ENCODE assay signal across 9 cellular contexts in the genomic region with DNA sequence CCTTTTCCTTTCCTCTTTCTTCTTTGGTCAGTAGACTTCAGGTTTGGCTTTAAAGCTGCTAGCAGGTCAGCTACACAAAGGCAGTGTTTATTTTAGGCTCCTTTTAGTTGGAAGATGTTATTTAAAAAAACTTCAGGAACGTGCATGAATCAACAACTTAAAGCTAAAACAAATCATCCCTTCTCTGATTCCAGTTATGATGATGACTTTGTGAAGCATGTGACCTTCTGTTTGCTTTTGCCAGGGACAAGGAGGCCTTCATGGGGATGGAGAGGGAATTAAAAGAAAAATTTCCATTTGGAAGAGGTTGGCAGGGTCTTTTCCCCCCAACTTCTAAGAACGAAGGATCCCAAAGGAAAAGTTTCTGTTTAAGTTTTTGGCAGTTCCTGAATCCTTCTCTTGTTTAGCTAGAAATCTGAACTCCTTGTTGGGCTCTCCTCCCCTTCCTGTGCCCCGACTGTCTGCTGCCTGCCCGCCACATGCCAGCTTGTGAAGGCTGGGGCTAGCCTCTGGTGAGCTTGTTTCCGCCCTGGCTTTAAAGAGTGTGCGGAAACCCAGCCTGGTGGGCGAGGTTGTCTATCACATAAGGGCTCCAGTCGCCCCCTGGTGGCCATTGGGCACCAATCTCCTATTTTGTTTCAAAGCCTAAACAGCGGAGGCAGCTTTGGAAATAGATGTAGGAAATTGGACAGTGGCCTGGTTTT. TPM values are rescaled to one million over a fixed set of nuclear protein-coding genes. Genes with fewer than 3 reads are reported as not detected.
DNase-seq lines count a peak whose midpoint lies in the region; ATAC-seq, FAIRE-seq and TF ChIP-seq lines count a peak whose summit lies in the region.
"Had no signal": no experiment of that assay in that cellular context is flagged by ENCODE, and none has a peak within 500 bp of the region (broad histone marks: within the 10 kb centered on the region; RNA-seq: fewer than 3 reads in every experiment).

No MANE protein-coding gene starts in this region.

- H3K9ac ChIP-seq in HCT116 (ENCODE audit: low read length) (no peak overlapping the region), HepG2 (ENCODE audit: insufficient read depth, low read depth, low read length) (peak overlapping the region; percentile 44)

- H3K27me3 ChIP-seq in HCT116 (ENCODE audit: insufficient read depth, low read length) (no peaks in the 10 kb centered on the region), HepG2 (ENCODE audit: control insufficient read depth in 1 of 2, insufficient read depth in 2 of 2, low read length in 2 of 2) (no peaks in the 10 kb centered on the region)

- TF ChIP-seq EP300 in HepG2 (IDR thresholded peaks at IDR 0.05; ENCODE audit: low read depth in 2 of 2, low read length in 2 of 2): no peak
- TF ChIP-seq EP300 in HepG2 (CRISPR knock-in tag; IDR thresholded peaks at IDR 0.05; ENCODE audit: borderline replicate concordance): peak; percentile 4; the same call in 1 of the 2 replicates

- TF ChIP-seq CTCF in HCT116 (IDR thresholded peaks at IDR 0.05 in 2 of 3, conservative IDR thresholded peaks at IDR 0.05 in 1 of 3; ENCODE audit: borderline replicate concordance in 1 of 3, insufficient read depth in 1 of 3, low read depth in 2 of 3, low read length in 2 of 3) (peak; percentile 82 to 87 (median 82); a peak in 5 of 6 replicates), choroid plexus epithelial cell (conservative IDR thresholded peaks at IDR 0.05; ENCODE audit: low read depth, low read length) (peak; percentile 92), HepG2 (CRISPR knock-in tag; IDR thresholded peaks at IDR 0.05) (peak; percentile 90)

- peaks cover 65% of the 10 kb centered on the region for H3K36me3 Mint-ChIP-seq in activated CD4-positive, alpha-beta T cell treated with anti-CD3 and anti-CD28 coated beads, Interleukin-2, amount 10 ng/mL, durations not matched to agents 24 days and 14 days (ENCODE audit: low read depth)

- DNase-seq in COLO668 (lab: John Stamatoyannopoulos, UW; ENCODE audit: unreplicated experiment): peak; percentile 90
- no peak for DNase-seq in HCT116 (ENCODE audit: low read depth, low spot score)
- DNase-seq in NCI-H510A (lab: John Stamatoyannopoulos, UW): peak; percentile 80
- peak; percentile 96 for DNase-seq in activated CD4-positive, alpha-beta T cell treated with anti-CD3 and anti-CD28 coated beads, Interleukin-2, amount 10 ng/mL, durations not matched to agents 24 days and 14 days
- DNase-seq in choroid plexus epithelial cell (ENCODE audit: low read depth): peak; percentile 88
- DNase-seq in HepG2 (ENCODE audit: low spot score): peak; percentile 88
- peak; percentile 85 to 93 (median 90) for DNase-seq in stimulated activated CD4-positive, alpha-beta T cell treated with anti-CD3 and anti-CD28 coated beads, TNF-alpha, amount 100 ng/mL, for 24 hours (ENCODE audit: low read depth in 3 of 3)
- no peak for DNase-seq in mesenteric fat pad (ENCODE audit: low spot score)

- H3K27me3 Mint-ChIP-seq in activated CD4-positive, alpha-beta T cell treated with anti-CD3 and anti-CD28 coated beads, Interleukin-2, amount 10 ng/mL, durations not matched to agents 24 days and 14 days: no peaks in the 10 kb centered on the region

- H3K4me2 ChIP-seq in HCT116 (ENCODE audit: low read length) (no peak overlapping the region), HepG2 (ENCODE audit: low read depth, low read length) (peak overlapping the region; percentile 66)

- in situ Hi-C loops in HepG2 (cut with HindIII; ENCODE audit: extremely low pct_ligation_motif_present, low pct_unique_long_range_greater_than_20kb): loop anchor here (5.0 kb wide), 1 partner anchor 152 kb away; no protein-coding TSS in a partner anchor

- no peak for TF ChIP-seq POLR2A in HCT116 (IDR thresholded peaks at IDR 0.05; ENCODE audit: borderline replicate concordance, extremely low read depth, insufficient read depth, insufficient read length)
- TF ChIP-seq POLR2A in HepG2 (IDR thresholded peaks at IDR 0.05; ENCODE audit: insufficient read depth in 1 of 2, low read depth in 2 of 2, low read length in 2 of 2): no peak

- TF ChIP-seq RAD21 in HCT116 (IDR thresholded peaks at IDR 0.05; ENCODE audit: low read depth) (peak; percentile 84), HepG2 (CRISPR knock-in tag; IDR thresholded peaks at IDR 0.05) (peak; percentile 85)

- POLR2A ChIA-PET in HCT116 (lab: Charles Lee): interaction anchor here (1.1 kb wide), 1 partner anchor 135 kb away, joined by 5 read pairs; no protein-coding TSS in a partner anchor
- POLR2A ChIA-PET in HepG2 (lab: Yijun Ruan, JAX): interaction anchor here (0.8 to 3.8 kb wide), 26 partner anchors 9 to 636 kb away, joined by 3 to 126 read pairs (median 4); a partner anchor contains a TSS

- H4K20me1 ChIP-seq in HCT116 (ENCODE audit: insufficient read depth): no peaks in the 10 kb centered on the region
- H4K20me1 ChIP-seq in HepG2 (ENCODE audit: insufficient read depth, low read length): no peaks in the 10 kb centered on the region

- H3K4me1 ChIP-seq in HCT116 (ENCODE audit: control insufficient read depth in 1 of 2, insufficient read depth in 2 of 2, low read length in 2 of 2): peaks cover 0 to 4% of the 10 kb centered on the region in 2 experiments; a peak in 1 of 4 replicates
- peaks cover 36% of the 10 kb centered on the region for H3K4me1 ChIP-seq in HepG2 (ENCODE audit: insufficient read depth, low read length)

- H3K79me2 ChIP-seq in HCT116 (ENCODE audit: insufficient read depth, low read length) (no peaks in the 10 kb centered on the region), HepG2 (ENCODE audit: insufficient read depth, low read length) (no peaks in the 10 kb centered on the region)

- RAD21 ChIA-PET in HCT116 (lab: Charles Lee; ENCODE audit: low non-redundant PET in 1 of 2, low total read pairs in 2 of 2, uncharacterized antibody in 2 of 2, unreplicated experiment in 2 of 2): interaction anchor here (0.6 to 1.3 kb wide), 4 partner anchors 9 to 63 kb away, joined by 3 to 5 read pairs (median 4); no protein-coding TSS in a partner anchor

- H2AFZ ChIP-seq in HCT116 (ENCODE audit: low read depth, low read length, poor library complexity, severe bottlenecking) (no peak overlapping the region), HepG2 (ENCODE audit: low read length) (peak overlapping the region; percentile 31)

- H3K27ac ChIP-seq in HCT116 (ENCODE audit: low read depth, low read length): no peak overlapping the region
- peak overlapping the region; percentile 81 for H3K27ac ChIP-seq in HepG2 (ENCODE audit: extremely low read length, insufficient read depth, low read length)

- H3K4me3 Mint-ChIP-seq in activated CD4-positive, alpha-beta T cell treated with anti-CD3 and anti-CD28 coated beads, Interleukin-2, amount 10 ng/mL, durations not matched to agents 24 days and 14 days: peak overlapping the region; percentile 33

- CTCF ChIA-PET in HCT116 (lab: Charles Lee): interaction anchor here (0.6 to 3.1 kb wide), 16 partner anchors 8 to 982 kb away, joined by 3 to 32 read pairs (median 5); a partner anchor contains a TSS
- CTCF ChIA-PET in HepG2 (lab: Yijun Ruan, JAX; ENCODE audit: low intra/inter-chr PET ratio, low total read pairs): interaction anchor here (0.8 to 5.0 kb wide), 7 partner anchors 10 to 149 kb away, joined by 3 to 100 read pairs (median 3); a partner anchor contains a TSS

- no peaks in the 10 kb centered on the region for H3K9me2 ChIP-seq in HCT116 (ENCODE audit: insufficient read depth)

- ATAC-seq in HCT116 (peak; percentile 92), HepG2 (peak; percentile 87)

- no peak overlapping the region for H3K4me3 ChIP-seq in HCT116 (replicated peaks in 1 of 2; ENCODE audit: low read depth in 1 of 2, low read length in 2 of 2)
- no peak overlapping the region for H3K4me3 ChIP-seq in choroid plexus epithelial cell (ENCODE audit: low read depth, low read length)
- peak overlapping the region in 2 of 3 experiments; percentile 17 to 25; a peak in 2 of 6 replicates for H3K4me3 ChIP-seq in HepG2 (replicated peaks in 1 of 3; ENCODE audit: insufficient read depth in 1 of 3, low read depth in 2 of 3, low read length in 3 of 3)

- 10% methylated on average over 8 of the region's 9 CpGs for WGBS in HepG2 (ENCODE audit: low lambda C conversion rate)

- peak overlapping the region; percentile 82 for H3K27ac Mint-ChIP-seq in activated CD4-positive, alpha-beta T cell treated with anti-CD3 and anti-CD28 coated beads, Interleukin-2, amount 10 ng/mL, durations not matched to agents 24 days and 14 days

- H3K9me3 ChIP-seq in HCT116 (ENCODE audit: control insufficient read depth in 1 of 2, insufficient read depth in 1 of 2, low read depth in 1 of 2, low read length in 2 of 2): no peaks in the 10 kb centered on the region
- no peaks in the 10 kb centered on the region for H3K9me3 ChIP-seq in HepG2 (ENCODE audit: low read length)

- peak; percentile 75 for FAIRE-seq in HepG2 (lab: Jason Lieb, UNC)

- H3K4me1 Mint-ChIP-seq in activated CD4-positive, alpha-beta T cell treated with anti-CD3 and anti-CD28 coated beads, Interleukin-2, amount 10 ng/mL, durations not matched to agents 24 days and 14 days: peaks cover 63% of the 10 kb centered on the region

- no peaks in the 10 kb centered on the region for H3K9me3 Mint-ChIP-seq in activated CD4-positive, alpha-beta T cell treated with anti-CD3 and anti-CD28 coated beads, Interleukin-2, amount 10 ng/mL, durations not matched to agents 24 days and 14 days

- BruUV-seq in HCT116 (replicated peaks; lab: Mats Ljungman, UMichigan) (no TSS peak), HepG2 (replicated peaks; lab: Mats Ljungman, UMichigan) (TSS peak; percentile 95)

- intact Hi-C loops in HCT116 (cut with micrococcal nuclease): loop anchor here (5.0 kb wide), 1 partner anchor 147 kb away; no protein-coding TSS in a partner anchor
- intact Hi-C loops in activated CD4-positive, alpha-beta T cell treated with anti-CD3 and anti-CD28 coated beads, Interleukin-2, amount 10 ng/mL, durations not matched to agents 24 days and 14 days (cut with micrococcal nuclease): loop anchor here (1.0 to 2.0 kb wide), 3 partner anchors 8 to 148 kb away; a partner anchor contains a TSS
- intact Hi-C loops in HepG2 (cut with micrococcal nuclease; ENCODE audit: unreplicated experiment): loop anchor here (1.0 to 10.0 kb wide), 4 partner anchors 8 to 140 kb away; a partner anchor contains a TSS

- H3K36me3 ChIP-seq in HCT116 (ENCODE audit: control insufficient read depth in 1 of 2, insufficient read depth in 2 of 2, low read length in 2 of 2) (peaks cover 4 to 18% of the 10 kb centered on the region in 2 experiments; a peak in 2 of 4 replicates), HepG2 (replicated peaks in 1 of 2; ENCODE audit: control insufficient read depth in 1 of 2, insufficient read depth in 2 of 2, low read length in 2 of 2) (peaks cover 8 to 39% of the 10 kb centered on the region in 2 experiments)

RNA-seq across cellular contexts. Expression of a gene that starts 9.5 kb away (rescaled TPM):
- total RNA-seq in HCT116 (2021; ENCODE audit: unreplicated experiment) (22.1 TPM), HepG2 (2016; rRNA removed; fragmentation: Illumina TruSeq; extraction: Trizol) (31.3 and 39.3 TPM in 2 replicates), mesenteric fat pad (38.7 TPM)
- 12.6 and 12.7 TPM in 2 replicates for polyA plus RNA-seq in HCT116 (2012)
- 49.4 and 49.6 TPM in 2 replicates for total RNA-seq in activated CD4-positive, alpha-beta T cell treated with anti-CD3 and anti-CD28 coated beads, Interleukin-2, amount 10 ng/mL, durations not matched to agents 24 days and 14 days
- total RNA-seq in HepG2 (2016; cell fraction: cytosol; rRNA removed; fragmentation: Illumina TruSeq; extraction: Trizol; ENCODE audit: low read depth): 9.3 and 9.4 TPM in 2 replicates
- 28.1 and 34.6 TPM in 2 replicates for total RNA-seq in HepG2 (2016; cell fraction: insoluble cytoplasmic fraction; rRNA removed; fragmentation: Illumina TruSeq; extraction: Trizol)
- 28.0 and 30.5 TPM in 2 replicates for total RNA-seq in HepG2 (2016; cell fraction: membrane; rRNA removed; fragmentation: Illumina TruSeq; extraction: Trizol)
- total RNA-seq in HepG2 (2016; cell fraction: nucleus; rRNA removed; fragmentation: Illumina TruSeq; extraction: Trizol): 23.7 and 30.6 TPM in 2 replicates
- 20.4 and 23.9 TPM in 2 replicates for polyA plus RNA-seq in HepG2 (2011; rRNA removed)
- polyA plus RNA-seq in HepG2 (2011; cell fraction: cytosol; rRNA removed): 17.7 and 29.9 TPM in 2 replicates
- polyA plus RNA-seq in HepG2 (2011; cell fraction: nucleus; rRNA removed): 67.2 and 84.5 TPM in 2 replicates
- 11.1 and 14.4 TPM in 2 replicates for polyA plus RNA-seq in HepG2 (2012)
- polyA plus RNA-seq in HepG2 (2016; cell fraction: cytosol; fragmentation: Illumina TruSeq; extraction: Trizol; ENCODE audit: low read depth): 4.4 and 4.7 TPM in 2 replicates
- 15.2 and 18.9 TPM in 2 replicates for polyA plus RNA-seq in HepG2 (2016; cell fraction: insoluble cytoplasmic fraction; fragmentation: Illumina TruSeq; extraction: Trizol; ENCODE audit: low read depth)
- polyA plus RNA-seq in HepG2 (2016; cell fraction: membrane; fragmentation: Illumina TruSeq; extraction: Trizol; ENCODE audit: low read depth): 15.5 and 17.2 TPM in 2 replicates
- 31.3 and 36.4 TPM in 2 replicates for polyA plus RNA-seq in HepG2 (2016; cell fraction: nucleus; fragmentation: Illumina TruSeq; extraction: Trizol; ENCODE audit: insufficient read depth, low read depth)
- 1.0 and 52.3 TPM in 2 replicates for polyA minus RNA-seq in HepG2 (2011; rRNA and poly(A)+ RNA removed; ENCODE audit: low replicate concordance)
- polyA minus RNA-seq in HepG2 (2011; cell fraction: cytosol; rRNA and poly(A)+ RNA removed): 13.5 and 15.3 TPM in 2 replicates
- 22.4 and 25.2 TPM in 2 replicates for polyA minus RNA-seq in HepG2 (2011; cell fraction: nucleus; rRNA and poly(A)+ RNA removed)

RNA-seq across cellular contexts. Expression of a gene that starts 13.9 kb away (rescaled TPM):
- total RNA-seq in HCT116 (2021; ENCODE audit: unreplicated experiment): not detected
- polyA plus RNA-seq in HCT116 (2012): 0.07 TPM in 1 of 2 replicates, not detected in the other
- not detected in 2 replicates for total RNA-seq in activated CD4-positive, alpha-beta T cell treated with anti-CD3 and anti-CD28 coated beads, Interleukin-2, amount 10 ng/mL, durations not matched to agents 24 days and 14 days
- not detected in 2 replicates for total RNA-seq in HepG2 (2016; rRNA removed; fragmentation: Illumina TruSeq; extraction: Trizol)
- total RNA-seq in HepG2 (2016; cell fraction: cytosol; rRNA removed; fragmentation: Illumina TruSeq; extraction: Trizol; ENCODE audit: low read depth): not detected in 2 replicates
- not detected in 2 replicates for total RNA-seq in HepG2 (2016; cell fraction: insoluble cytoplasmic fraction; rRNA removed; fragmentation: Illumina TruSeq; extraction: Trizol)
- total RNA-seq in HepG2 (2016; cell fraction: membrane; rRNA removed; fragmentation: Illumina TruSeq; extraction: Trizol): not detected in 2 replicates
- not detected in 2 replicates for total RNA-seq in HepG2 (2016; cell fraction: nucleus; rRNA removed; fragmentation: Illumina TruSeq; extraction: Trizol)
- polyA plus RNA-seq in HepG2 (2011; rRNA removed): 0.30 and 0.38 TPM in 2 replicates
- polyA plus RNA-seq in HepG2 (2011; cell fraction: cytosol; rRNA removed): 0.16 and 0.28 TPM in 2 replicates
- polyA plus RNA-seq in HepG2 (2011; cell fraction: nucleus; rRNA removed): 0.73 and 0.74 TPM in 2 replicates
- polyA plus RNA-seq in HepG2 (2012): 0.13 and 0.15 TPM in 2 replicates
- not detected in 2 replicates for polyA plus RNA-seq in HepG2 (2016; cell fraction: cytosol; fragmentation: Illumina TruSeq; extraction: Trizol; ENCODE audit: low read depth)
- polyA plus RNA-seq in HepG2 (2016; cell fraction: insoluble cytoplasmic fraction; fragmentation: Illumina TruSeq; extraction: Trizol; ENCODE audit: low read depth): not detected in 2 replicates
- polyA plus RNA-seq in HepG2 (2016; cell fraction: membrane; fragmentation: Illumina TruSeq; extraction: Trizol; ENCODE audit: low read depth): not detected in 2 replicates
- not detected in 2 replicates for polyA plus RNA-seq in HepG2 (2016; cell fraction: nucleus; fragmentation: Illumina TruSeq; extraction: Trizol; ENCODE audit: insufficient read depth, low read depth)
- 0.30 TPM in 1 of 2 replicates, not detected in the other for polyA minus RNA-seq in HepG2 (2011; rRNA and poly(A)+ RNA removed; ENCODE audit: low replicate concordance)
- polyA minus RNA-seq in HepG2 (2011; cell fraction: cytosol; rRNA and poly(A)+ RNA removed): not detected in 2 replicates
- 0.26 TPM in 1 of 2 replicates, not detected in the other for polyA minus RNA-seq in HepG2 (2011; cell fraction: nucleus; rRNA and poly(A)+ RNA removed)
- not detected for total RNA-seq in mesenteric fat pad
- total RNA-seq: T-helper 2 cell treated with Interferon-gamma antibody and Interleukin-4, amounts not matched to agents 100 ng/mL and 5 ng/mL, for 36 hours had no signal

Comparison
In these comparisons a context has a peak if more than half of its experiments do, and no peak if none do; other contexts are left out.
1. DNase-seq: peak in COLO668 (single experiment), NCI-H510A (single experiment), activated CD4-positive, alpha-beta T cell treated with anti-CD3 and anti-CD28 coated beads, Interleukin-2, amount 10 ng/mL, durations not matched to agents 24 days and 14 days (single experiment), choroid plexus epithelial cell (single experiment), HepG2 (single experiment) and stimulated activated CD4-positive, alpha-beta T cell treated with anti-CD3 and anti-CD28 coated beads, TNF-alpha, amount 100 ng/mL, for 24 hours (3 of 3); none in HCT116 (single experiment) and mesenteric fat pad (single experiment).
2. H3K4me3 ChIP-seq: peak in HepG2 (2 of 3); none in HCT116 (0 of 2) and choroid plexus epithelial cell (single experiment).
3. Peak in every context shown above with its lines, with median percentiles within 50 percentile points of each other: CTCF ChIP-seq.